2 cellular contexts compared by ENCODE assay signal in the genomic region with DNA sequence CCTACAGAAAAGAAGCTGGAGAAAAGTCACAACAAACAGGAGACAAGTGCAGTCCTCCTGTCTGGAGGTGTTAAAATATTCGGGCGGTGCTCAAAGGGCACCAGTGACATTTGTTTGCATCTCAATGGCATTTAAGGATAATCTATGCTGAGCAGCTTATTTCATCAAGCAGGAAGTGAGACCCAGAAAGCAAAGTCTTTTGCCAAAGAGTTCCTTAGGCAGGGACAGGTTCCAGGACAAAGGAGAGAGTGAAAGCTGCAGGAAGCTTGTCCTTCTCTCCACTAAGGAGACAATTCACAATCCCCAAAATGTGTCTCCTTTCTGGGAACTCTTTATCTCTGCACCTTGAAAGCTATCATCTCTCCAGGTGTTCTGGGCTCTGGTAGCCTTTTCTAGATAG.
TF ChIP-seq lines count a peak whose summit lies in the region.

No MANE protein-coding gene starts in this region.

TF ChIP-seq in GM23338, 12 proteins besides CTCF, POLR2A, EP300 and RAD21 (continued from another document):
- TF ChIP-seq, protein P1, sequence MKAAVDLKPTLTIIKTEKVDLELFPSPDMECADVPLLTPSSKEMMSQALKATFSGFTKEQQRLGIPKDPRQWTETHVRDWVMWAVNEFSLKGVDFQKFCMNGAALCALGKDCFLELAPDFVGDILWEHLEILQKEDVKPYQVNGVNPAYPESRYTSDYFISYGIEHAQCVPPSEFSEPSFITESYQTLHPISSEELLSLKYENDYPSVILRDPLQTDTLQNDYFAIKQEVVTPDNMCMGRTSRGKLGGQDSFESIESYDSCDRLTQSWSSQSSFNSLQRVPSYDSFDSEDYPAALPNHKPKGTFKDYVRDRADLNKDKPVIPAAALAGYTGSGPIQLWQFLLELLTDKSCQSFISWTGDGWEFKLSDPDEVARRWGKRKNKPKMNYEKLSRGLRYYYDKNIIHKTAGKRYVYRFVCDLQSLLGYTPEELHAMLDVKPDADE (IDR thresholded peaks at IDR 0.05): no peak
- TF ChIP-seq CREB1 (CRISPR knock-in tag; IDR thresholded peaks at IDR 0.05; ENCODE audit: low read depth) (no peak), ZNF331 (CRISPR knock-in tag; IDR thresholded peaks at IDR 0.05; ENCODE audit: low read depth) (no peak), EZH2phosphoT487 (IDR thresholded peaks at IDR 0.05; ENCODE audit: unreplicated experiment) (no peak), STAT1 (IDR thresholded peaks at IDR 0.05; ENCODE audit: unreplicated experiment) (no peak), EZH2 (IDR thresholded peaks at IDR 0.05; ENCODE audit: low read depth, unreplicated experiment) (no peak)
- TF ChIP-seq, protein P2, sequence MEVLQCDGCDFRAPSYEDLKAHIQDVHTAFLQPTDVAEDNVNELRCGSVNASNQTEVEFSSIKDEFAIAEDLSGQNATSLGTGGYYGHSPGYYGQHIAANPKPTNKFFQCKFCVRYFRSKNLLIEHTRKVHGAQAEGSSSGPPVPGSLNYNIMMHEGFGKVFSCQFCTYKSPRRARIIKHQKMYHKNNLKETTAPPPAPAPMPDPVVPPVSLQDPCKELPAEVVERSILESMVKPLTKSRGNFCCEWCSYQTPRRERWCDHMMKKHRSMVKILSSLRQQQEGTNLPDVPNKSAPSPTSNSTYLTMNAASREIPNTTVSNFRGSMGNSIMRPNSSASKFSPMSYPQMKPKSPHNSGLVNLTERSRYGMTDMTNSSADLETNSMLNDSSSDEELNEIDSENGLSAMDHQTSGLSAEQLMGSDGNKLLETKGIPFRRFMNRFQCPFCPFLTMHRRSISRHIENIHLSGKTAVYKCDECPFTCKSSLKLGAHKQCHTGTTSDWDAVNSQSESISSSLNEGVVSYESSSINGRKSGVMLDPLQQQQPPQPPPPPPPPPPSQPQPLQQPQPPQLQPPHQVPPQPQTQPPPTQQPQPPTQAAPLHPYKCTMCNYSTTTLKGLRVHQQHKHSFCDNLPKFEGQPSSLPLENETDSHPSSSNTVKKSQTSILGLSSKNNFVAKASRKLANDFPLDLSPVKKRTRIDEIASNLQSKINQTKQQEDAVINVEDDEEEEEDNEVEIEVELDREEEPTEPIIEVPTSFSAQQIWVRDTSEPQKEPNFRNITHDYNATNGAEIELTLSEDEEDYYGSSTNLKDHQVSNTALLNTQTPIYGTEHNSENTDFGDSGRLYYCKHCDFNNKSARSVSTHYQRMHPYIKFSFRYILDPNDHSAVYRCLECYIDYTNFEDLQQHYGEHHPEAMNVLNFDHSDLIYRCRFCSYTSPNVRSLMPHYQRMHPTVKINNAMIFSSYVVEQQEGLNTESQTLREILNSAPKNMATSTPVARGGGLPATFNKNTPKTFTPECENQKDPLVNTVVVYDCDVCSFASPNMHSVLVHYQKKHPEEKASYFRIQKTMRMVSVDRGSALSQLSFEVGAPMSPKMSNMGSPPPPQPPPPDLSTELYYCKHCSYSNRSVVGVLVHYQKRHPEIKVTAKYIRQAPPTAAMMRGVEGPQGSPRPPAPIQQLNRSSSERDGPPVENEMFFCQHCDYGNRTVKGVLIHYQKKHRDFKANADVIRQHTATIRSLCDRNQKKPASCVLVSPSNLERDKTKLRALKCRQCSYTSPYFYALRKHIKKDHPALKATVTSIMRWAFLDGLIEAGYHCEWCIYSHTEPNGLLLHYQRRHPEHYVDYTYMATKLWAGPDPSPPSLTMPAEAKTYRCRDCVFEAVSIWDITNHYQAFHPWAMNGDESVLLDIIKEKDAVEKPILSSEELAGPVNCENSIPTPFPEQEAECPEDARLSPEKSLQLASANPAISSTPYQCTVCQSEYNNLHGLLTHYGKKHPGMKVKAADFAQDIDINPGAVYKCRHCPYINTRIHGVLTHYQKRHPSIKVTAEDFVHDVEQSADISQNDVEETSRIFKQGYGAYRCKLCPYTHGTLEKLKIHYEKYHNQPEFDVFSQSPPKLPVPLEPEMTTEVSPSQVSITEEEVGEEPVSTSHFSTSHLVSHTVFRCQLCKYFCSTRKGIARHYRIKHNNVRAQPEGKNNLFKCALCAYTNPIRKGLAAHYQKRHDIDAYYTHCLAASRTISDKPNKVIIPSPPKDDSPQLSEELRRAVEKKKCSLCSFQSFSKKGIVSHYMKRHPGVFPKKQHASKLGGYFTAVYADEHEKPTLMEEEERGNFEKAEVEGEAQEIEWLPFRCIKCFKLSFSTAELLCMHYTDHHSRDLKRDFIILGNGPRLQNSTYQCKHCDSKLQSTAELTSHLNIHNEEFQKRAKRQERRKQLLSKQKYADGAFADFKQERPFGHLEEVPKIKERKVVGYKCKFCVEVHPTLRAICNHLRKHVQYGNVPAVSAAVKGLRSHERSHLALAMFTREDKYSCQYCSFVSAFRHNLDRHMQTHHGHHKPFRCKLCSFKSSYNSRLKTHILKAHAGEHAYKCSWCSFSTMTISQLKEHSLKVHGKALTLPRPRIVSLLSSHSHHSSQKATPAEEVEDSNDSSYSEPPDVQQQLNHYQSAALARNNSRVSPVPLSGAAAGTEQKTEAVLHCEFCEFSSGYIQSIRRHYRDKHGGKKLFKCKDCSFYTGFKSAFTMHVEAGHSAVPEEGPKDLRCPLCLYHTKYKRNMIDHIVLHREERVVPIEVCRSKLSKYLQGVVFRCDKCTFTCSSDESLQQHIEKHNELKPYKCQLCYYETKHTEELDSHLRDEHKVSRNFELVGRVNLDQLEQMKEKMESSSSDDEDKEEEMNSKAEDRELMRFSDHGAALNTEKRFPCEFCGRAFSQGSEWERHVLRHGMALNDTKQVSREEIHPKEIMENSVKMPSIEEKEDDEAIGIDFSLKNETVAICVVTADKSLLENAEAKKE (CRISPR knock-in tag; IDR thresholded peaks at IDR 0.05): no peak

TF ChIP-seq in WTC11, 78 proteins besides CTCF, POLR2A, EP300 and RAD21 (continued from another document):
- TF ChIP-seq, protein P3, sequence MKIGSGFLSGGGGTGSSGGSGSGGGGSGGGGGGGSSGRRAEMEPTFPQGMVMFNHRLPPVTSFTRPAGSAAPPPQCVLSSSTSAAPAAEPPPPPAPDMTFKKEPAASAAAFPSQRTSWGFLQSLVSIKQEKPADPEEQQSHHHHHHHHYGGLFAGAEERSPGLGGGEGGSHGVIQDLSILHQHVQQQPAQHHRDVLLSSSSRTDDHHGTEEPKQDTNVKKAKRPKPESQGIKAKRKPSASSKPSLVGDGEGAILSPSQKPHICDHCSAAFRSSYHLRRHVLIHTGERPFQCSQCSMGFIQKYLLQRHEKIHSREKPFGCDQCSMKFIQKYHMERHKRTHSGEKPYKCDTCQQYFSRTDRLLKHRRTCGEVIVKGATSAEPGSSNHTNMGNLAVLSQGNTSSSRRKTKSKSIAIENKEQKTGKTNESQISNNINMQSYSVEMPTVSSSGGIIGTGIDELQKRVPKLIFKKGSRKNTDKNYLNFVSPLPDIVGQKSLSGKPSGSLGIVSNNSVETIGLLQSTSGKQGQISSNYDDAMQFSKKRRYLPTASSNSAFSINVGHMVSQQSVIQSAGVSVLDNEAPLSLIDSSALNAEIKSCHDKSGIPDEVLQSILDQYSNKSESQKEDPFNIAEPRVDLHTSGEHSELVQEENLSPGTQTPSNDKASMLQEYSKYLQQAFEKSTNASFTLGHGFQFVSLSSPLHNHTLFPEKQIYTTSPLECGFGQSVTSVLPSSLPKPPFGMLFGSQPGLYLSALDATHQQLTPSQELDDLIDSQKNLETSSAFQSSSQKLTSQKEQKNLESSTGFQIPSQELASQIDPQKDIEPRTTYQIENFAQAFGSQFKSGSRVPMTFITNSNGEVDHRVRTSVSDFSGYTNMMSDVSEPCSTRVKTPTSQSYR (CRISPR knock-in tag; IDR thresholded peaks at IDR 0.05): no peak
- no peak for TF ChIP-seq SMAD3 (CRISPR knock-in tag; IDR thresholded peaks at IDR 0.05; ENCODE audit: borderline replicate concordance)
- no peak for TF ChIP-seq CREB1 (CRISPR knock-in tag; IDR thresholded peaks at IDR 0.05)
- TF ChIP-seq MYBL2 (CRISPR knock-in tag; IDR thresholded peaks at IDR 0.05): no peak
